Comparison of ENCODE assay signal across 1 cellular context in genomic region chr17:18968945-18969887, GRCh38.
TF ChIP-seq lines count a peak whose summit lies in the region.

No MANE protein-coding gene starts in this region.

TF ChIP-seq in HCT116, 20 proteins besides CTCF, POLR2A, EP300 and RAD21 (continued from another document):
- TF ChIP-seq ZBTB33 (IDR thresholded peaks at IDR 0.05; ENCODE audit: extremely low read depth, insufficient replicate concordance, low read length) (no peak), POLR2AphosphoS5 (IDR thresholded peaks at IDR 0.05; ENCODE audit: low read depth, low read length) (no peak), EGR1 (IDR thresholded peaks at IDR 0.05; ENCODE audit: low read depth) (no peak), YY1 (IDR thresholded peaks at IDR 0.05; ENCODE audit: extremely low read depth, insufficient replicate concordance, low read depth, low read length) (no peak), MAX (IDR thresholded peaks at IDR 0.05) (no peak), ELF1 (IDR thresholded peaks at IDR 0.05; ENCODE audit: borderline replicate concordance, low read depth) (no peak), ATF3 (IDR thresholded peaks at IDR 0.05) (no peak), EZH2phosphoT487 (IDR thresholded peaks at IDR 0.05; ENCODE audit: borderline replicate concordance) (no peak), SP1 (IDR thresholded peaks at IDR 0.05; ENCODE audit: low read depth) (no peak), FOSL1 (IDR thresholded peaks at IDR 0.05; ENCODE audit: low read depth) (no peak), REST (IDR thresholded peaks at IDR 0.05; ENCODE audit: low read depth) (no peak)
